In the genomic region with DNA sequence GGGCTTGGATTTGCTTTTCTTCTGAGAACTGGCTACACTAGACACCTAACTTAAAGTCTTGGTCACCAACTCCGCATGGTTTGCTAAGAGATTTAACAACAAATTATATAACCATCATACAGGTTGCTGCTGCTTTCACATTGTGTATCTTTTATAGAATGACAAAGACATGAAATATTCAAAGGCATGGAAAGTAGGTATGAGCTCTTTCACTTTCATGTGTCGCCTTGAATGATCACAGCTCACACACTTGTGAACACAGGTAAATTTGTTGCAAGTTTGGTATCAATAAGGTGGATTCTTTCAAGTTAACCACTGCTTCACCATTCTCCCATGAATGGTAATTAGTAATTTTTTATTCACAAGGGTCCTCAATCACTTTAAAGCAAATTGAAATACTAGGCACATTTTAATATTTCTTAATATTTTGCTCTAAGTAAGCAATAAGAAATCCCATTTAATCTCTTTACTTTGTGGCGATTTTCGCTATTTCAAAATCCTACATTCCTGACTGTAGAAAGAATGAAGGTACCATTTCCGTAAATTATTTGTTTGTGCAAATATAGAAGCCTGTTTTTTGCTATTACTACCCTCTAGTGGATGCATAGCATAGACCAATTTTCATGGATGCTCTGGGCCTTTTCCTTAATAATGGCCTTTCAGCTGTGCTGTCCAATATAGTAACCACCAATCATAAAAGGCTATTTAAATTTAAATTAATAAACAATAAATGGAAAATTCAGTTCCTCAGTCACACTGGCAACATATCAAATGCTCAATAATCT, we compare ENCODE assay signal across 14 cellular contexts. TPM values are rescaled to one million over a fixed set of nuclear protein-coding genes. Genes with fewer than 3 reads are reported as not detected.
DNase-seq lines count a peak whose midpoint lies in the region; ATAC-seq and TF ChIP-seq lines count a peak whose summit lies in the region.
"Had no signal": no experiment of that assay in that cellular context is flagged by ENCODE, and none has a peak within 500 bp of the region (broad histone marks: within the 10 kb centered on the region; RNA-seq: fewer than 3 reads in every experiment).

No MANE protein-coding gene starts in this region.

- H3K4me3 Mint-ChIP-seq in nephron progenitor cell, result no peak overlapping the region
- H3K4me3 Mint-ChIP-seq: stimulated activated naive CD8-positive, alpha-beta T cell treated with anti-CD3 and anti-CD28 coated beads, Interleukin-15, Interleukin-2, amounts not matched to agents 100 ng/mL and 50 ng/mL, for 24 hours had no signal

- peaks cover 2% of the 10 kb centered on the region for H3K27me3 Mint-ChIP-seq in nephron progenitor cell (ENCODE audit: low read depth, poor library complexity)

- H3K27ac Mint-ChIP-seq in nephron progenitor cell, result no peak overlapping the region
- H3K27ac Mint-ChIP-seq: stimulated activated naive CD8-positive, alpha-beta T cell treated with anti-CD3 and anti-CD28 coated beads, Interleukin-15, Interleukin-2, amounts not matched to agents 100 ng/mL and 50 ng/mL, for 24 hours had no signal

- H3K4me2 ChIP-seq in mammary epithelial cell (ENCODE audit: insufficient read depth, low read depth, low read length), result no peak overlapping the region

- no peaks in the 10 kb centered on the region for H3K79me2 ChIP-seq in mammary epithelial cell (ENCODE audit: insufficient read depth, low read length)

- CTCF ChIA-PET in mammary epithelial cell (lab: Charles Lee; ENCODE audit: low non-redundant PET), result no interaction called here

- no peak for ATAC-seq in HG02938 (IDR thresholded peaks at IDR 0.05; ENCODE audit: unreplicated experiment)
- ATAC-seq: heart left ventricle had no signal

- 93% methylated on average over 5 of the region's 5 CpGs for WGBS in mammary epithelial cell (ENCODE audit: low coverage, missing lambda C conversion rate)

- TF ChIP-seq CTCF in mammary epithelial cell (conservative IDR thresholded peaks at IDR 0.05 in 1 of 2, IDR thresholded peaks at IDR 0.05 in 1 of 2; ENCODE audit: extremely low read depth in 1 of 2, insufficient read depth in 1 of 2, low read depth in 1 of 2, low read length in 2 of 2) (peak; percentile 33 to 51), nephron progenitor cell (IDR thresholded peaks at IDR 0.05) (peak; percentile 12)

- H3K9ac ChIP-seq in mammary epithelial cell (ENCODE audit: insufficient read depth, low read length), result no peak overlapping the region

- in situ Hi-C loops in mammary epithelial cell (cut with MboI; ENCODE audit: low sequenced_read_pairs in 2 of 2), result no loop called here

- no peaks in the 10 kb centered on the region for H4K20me1 ChIP-seq in mammary epithelial cell (ENCODE audit: insufficient read depth, low read length)

- DNase-seq in COLO829 (ENCODE audit: low spot score) (peak; percentile 28), HT1080 (ENCODE audit: low read depth) (peak; percentile 3), mammary epithelial cell (no peak), nephron progenitor cell (no peak), NCI-H1694 treated with DMSO at 0.1 percent for 48 hours (lab: John Stamatoyannopoulos, UW) (no peak), NCI-H446 treated with DMSO at 0.1 percent for 48 hours (lab: John Stamatoyannopoulos, UW) (no peak)
- DNase-seq: activated CD4-positive, alpha-beta T cell treated with anti-CD3 and anti-CD28 coated beads, Interleukin-2, amount 50 U/mL, for 4 hours; activated naive CD4-positive, alpha-beta T cell treated with anti-CD3 and anti-CD28 coated beads, Interleukin-2, amount 50 U/mL, for 16 hours; dorsolateral prefrontal cortex; heart left ventricle; MV-4-11 had no signal

- no peaks in the 10 kb centered on the region for H3K4me1 Mint-ChIP-seq in nephron progenitor cell

- H3K9me3 Mint-ChIP-seq in nephron progenitor cell, result no peaks in the 10 kb centered on the region
- H3K9me3 Mint-ChIP-seq: stimulated activated naive CD8-positive, alpha-beta T cell treated with anti-CD3 and anti-CD28 coated beads, Interleukin-15, Interleukin-2, amounts not matched to agents 100 ng/mL and 50 ng/mL, for 24 hours had no signal

- no peaks in the 10 kb centered on the region for H3K4me1 ChIP-seq in mammary epithelial cell (ENCODE audit: insufficient read depth, low read length)
- H3K4me1 ChIP-seq: heart left ventricle had no signal

- no peak overlapping the region for H3K27ac ChIP-seq in mammary epithelial cell (ENCODE audit: insufficient read depth, low read depth, low read length)
- H3K27ac ChIP-seq: dorsolateral prefrontal cortex, heart left ventricle had no signal

- no peaks in the 10 kb centered on the region for H3K36me3 Mint-ChIP-seq in nephron progenitor cell (ENCODE audit: low read depth)

- no peaks in the 10 kb centered on the region for H3K36me3 ChIP-seq in mammary epithelial cell (ENCODE audit: insufficient read depth, low read length)
- H3K36me3 ChIP-seq: heart left ventricle had no signal

- no TSS peak for BruUV-seq in mammary epithelial cell (replicated peaks; lab: Mats Ljungman, UMichigan)

- intact Hi-C loops in mammary epithelial cell (cut with micrococcal nuclease), result no loop called here

- no peaks in the 10 kb centered on the region for H3K9me3 ChIP-seq in mammary epithelial cell (replicated peaks; ENCODE audit: insufficient read depth, low read length)
- H3K9me3 ChIP-seq: heart left ventricle had no signal

- dilution Hi-C loops in mammary epithelial cell (cut with HindIII; ENCODE audit: low sequenced_read_pairs), result no loop called here

- H3K4me3 ChIP-seq in mammary epithelial cell (replicated peaks in 1 of 3; ENCODE audit: insufficient read depth in 1 of 3, low read depth in 2 of 3, low read length in 3 of 3), result no peak overlapping the region
- H3K4me3 ChIP-seq: dorsolateral prefrontal cortex, heart left ventricle, lung had no signal

- H2AFZ ChIP-seq in mammary epithelial cell (ENCODE audit: low read depth, low read length), result no peak overlapping the region

- H3K27me3 ChIP-seq in mammary epithelial cell (ENCODE audit: insufficient read depth, low read length), result no peaks in the 10 kb centered on the region
- H3K27me3 ChIP-seq: dorsolateral prefrontal cortex had no signal

RNA-seq across cellular contexts. Expression of a gene that starts 45.5 kb away (rescaled TPM):
- total RNA-seq in HT1080 (2014; rRNA removed; shearing (Covaris generic)), result 0.07 and 0.08 TPM in 2 replicates
- 0.05 and 0.06 TPM in 2 replicates for polyA plus RNA-seq in HT1080 (2015; cell fraction: cytosol; rRNA removed)
- polyA plus RNA-seq in HT1080 (2015; cell fraction: nucleus; rRNA removed), result 0.59 and 0.62 TPM in 2 replicates
- 1 to 10 TPM in 1 of 2 donors, under 1 TPM in 1; 0.16 to 5.7 TPM for total RNA-seq in mammary epithelial cell
- 0.26 TPM for polyA plus RNA-seq in mammary epithelial cell
- polyA minus RNA-seq in mammary epithelial cell, result 0.62 TPM

Comparison
In these comparisons a context has a peak if more than half of its experiments do, and no peak if none do; other contexts are left out.
1. DNase-seq: peak in COLO829 (single experiment) and HT1080 (single experiment); none in mammary epithelial cell (single experiment), nephron progenitor cell (single experiment), NCI-H1694 treated with DMSO at 0.1 percent for 48 hours (single experiment) and NCI-H446 treated with DMSO at 0.1 percent for 48 hours (single experiment).